In the genomic region with DNA sequence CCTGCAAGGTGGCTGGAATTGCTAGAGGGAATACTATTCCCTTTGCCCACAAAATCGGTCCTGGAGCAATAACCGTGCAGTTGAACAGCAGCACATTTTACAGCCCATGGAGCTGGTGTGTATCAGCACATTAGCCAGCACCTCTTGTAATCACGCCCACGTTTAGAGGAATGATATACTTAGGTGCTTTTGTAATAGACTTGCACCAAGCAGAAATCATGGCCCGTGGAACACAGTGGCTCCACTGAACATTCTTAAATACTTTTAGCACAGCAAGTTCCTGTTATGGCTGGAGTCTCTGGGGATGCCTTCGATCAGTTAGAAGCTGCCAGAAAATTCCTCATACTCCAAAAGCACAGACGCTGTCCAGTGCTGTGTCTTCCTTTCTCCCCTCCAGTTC, we compare ENCODE assay signal across 34 cellular contexts.
"Had no signal": no experiment of that assay in that cellular context is flagged by ENCODE, and none has a peak within 500 bp of the region (broad histone marks: within the 10 kb centered on the region; RNA-seq: fewer than 3 reads in every experiment).

No MANE protein-coding gene starts in this region.

- H3K36me3 Mint-ChIP-seq: activated CD4-positive, alpha-beta memory T cell treated with anti-CD3 and anti-CD28 coated beads for 36 hours; activated CD8-positive, alpha-beta memory T cell treated with anti-CD3 and anti-CD28 coated beads, Interleukin-2, amount 10 ng/mL, durations not matched to agents 7 days and 5 days; activated naive CD4-positive, alpha-beta T cell treated with anti-CD3 and anti-CD28 coated beads, Interleukin-2, amount 10 ng/mL, durations not matched to agents 7 days and 5 days; activated naive CD4-positive, alpha-beta T cell treated with anti-CD3 and anti-CD28 coated beads, Interleukin-2, amount 50 U/mL, for 72 hours; activated naive CD8-positive, alpha-beta T cell treated with anti-CD3 and anti-CD28 coated beads, Interleukin-2, amount 10 ng/mL, durations not matched to agents 7 days and 5 days; brain had no signal

- ATAC-seq: activated CD4-positive, alpha-beta T cell treated with anti-CD3 and anti-CD28 coated beads for 36 hours; activated CD4-positive, CD25-positive, alpha-beta regulatory T cell treated with anti-CD3 and anti-CD28 coated beads, Interleukin-2, amount 50 U/mL, for 24 hours; activated CD8-positive, alpha-beta memory T cell treated with anti-CD3 and anti-CD28 coated beads, Interleukin-2, amount 10 ng/mL, durations not matched to agents 7 days and 5 days; activated CD8-positive, alpha-beta T cell treated with anti-CD3 and anti-CD28 coated beads, Interleukin-2, amount 10 ng/mL, durations not matched to agents 7 days and 5 days; activated naive CD4-positive, alpha-beta T cell treated with anti-CD3 and anti-CD28 coated beads, Interleukin-2, amount 50 U/mL, for 72 hours; effector memory CD8-positive, alpha-beta T cell; gastroesophageal sphincter; T-helper 17 cell had no signal

- H3K4me3 ChIP-seq: ascending aorta, breast epithelium, cardiac muscle cell, coronary artery, esophagus squamous epithelium, gastroesophageal sphincter had no signal

- H3K4me3 Mint-ChIP-seq: activated B cell treated with CpG ODN at 0.5 μM for 24 hours; activated CD4-positive, alpha-beta memory T cell treated with anti-CD3 and anti-CD28 coated beads for 36 hours; activated CD4-positive, alpha-beta T cell treated with anti-CD3 and anti-CD28 coated beads for 36 hours; activated CD4-positive, alpha-beta T cell treated with anti-CD3 and anti-CD28 coated beads, Interleukin-2, amount 10 ng/mL, durations not matched to agents 24 days and 14 days; activated CD8-positive, alpha-beta memory T cell treated with anti-CD3 and anti-CD28 coated beads, Interleukin-2, amount 10 ng/mL, durations not matched to agents 7 days and 5 days; activated CD8-positive, alpha-beta T cell treated with anti-CD3 and anti-CD28 coated beads, Interleukin-2, amount 10 ng/mL, durations not matched to agents 7 days and 5 days; activated naive CD4-positive, alpha-beta T cell treated with anti-CD3 and anti-CD28 coated beads, Interleukin-2, amount 10 ng/mL, durations not matched to agents 7 days and 5 days; activated naive CD8-positive, alpha-beta T cell treated with anti-CD3 and anti-CD28 coated beads, Interleukin-2, amount 10 ng/mL, durations not matched to agents 7 days and 5 days; activated T-helper 1 cell treated with anti-CD3 and anti-CD28 coated beads, Interleukin-12 subunit alpha, Interleukin-12 subunit beta, Interleukin-2, Interleukin-4 antibody, amounts not matched to agents 30 ng/mL and 10 ng/mL and 1 ng/mL, durations not matched to agents 14 hours and 24 hours and 36 hours; brain; central memory CD8-positive, alpha-beta T cell; effector memory CD8-positive, alpha-beta T cell; T-helper 17 cell; T-helper 2 cell treated with Interferon-gamma antibody and Interleukin-4, amounts not matched to agents 5 μg/mL and 100 μg/mL, for 36 hours had no signal

- H3K4me1 Mint-ChIP-seq: activated B cell treated with CpG ODN at 0.5 μM for 24 hours; activated CD4-positive, alpha-beta T cell treated with anti-CD3 and anti-CD28 coated beads for 36 hours; activated CD4-positive, alpha-beta T cell treated with anti-CD3 and anti-CD28 coated beads, Interleukin-2, amount 10 ng/mL, durations not matched to agents 24 days and 14 days; activated CD8-positive, alpha-beta memory T cell treated with anti-CD3 and anti-CD28 coated beads, Interleukin-2, amount 10 ng/mL, durations not matched to agents 7 days and 5 days; activated naive CD4-positive, alpha-beta T cell treated with anti-CD3 and anti-CD28 coated beads, Interleukin-2, amount 10 ng/mL, durations not matched to agents 7 days and 5 days; activated naive CD8-positive, alpha-beta T cell treated with anti-CD3 and anti-CD28 coated beads, Interleukin-2, amount 10 ng/mL, durations not matched to agents 7 days and 5 days; central memory CD8-positive, alpha-beta T cell; T-helper 17 cell had no signal

- DNase-seq: activated B cell treated with CpG ODN at 0.5 μM for 24 hours; activated CD4-positive, alpha-beta memory T cell treated with anti-CD3 and anti-CD28 coated beads for 36 hours; activated CD4-positive, alpha-beta T cell treated with anti-CD3 and anti-CD28 coated beads for 36 hours; activated CD4-positive, alpha-beta T cell treated with anti-CD3 and anti-CD28 coated beads, Interleukin-2, amount 10 ng/mL, durations not matched to agents 24 days and 14 days; activated CD8-positive, alpha-beta memory T cell treated with anti-CD3 and anti-CD28 coated beads, Interleukin-2, amount 10 ng/mL, durations not matched to agents 7 days and 5 days; activated CD8-positive, alpha-beta memory T cell treated with anti-CD3 and anti-CD28 coated beads, Interleukin-2, amount 50 U/mL, for 4 hours; activated CD8-positive, alpha-beta T cell treated with anti-CD3 and anti-CD28 coated beads, Interleukin-2, amount 10 ng/mL, durations not matched to agents 7 days and 5 days; activated effector memory CD4-positive, alpha-beta T cell treated with anti-CD3 and anti-CD28 coated beads, Interleukin-2, amount 50 U/mL, for 16 hours; activated naive CD4-positive, alpha-beta T cell treated with anti-CD3 and anti-CD28 coated beads, Interleukin-2, amount 10 ng/mL, durations not matched to agents 7 days and 5 days; activated naive CD8-positive, alpha-beta T cell treated with anti-CD3 and anti-CD28 coated beads, Interleukin-2, amount 10 ng/mL, durations not matched to agents 7 days and 5 days; activated T-cell treated with anti-CD3 and anti-CD28 coated beads, Interleukin-2, amount 50 U/mL, for 1 hour; activated T-cell treated with anti-CD3 and anti-CD28 coated beads, Interleukin-2, amount 50 U/mL, for 48 hours; dermis blood vessel endothelial cell; effector CD4-positive, alpha-beta T cell; effector memory CD8-positive, alpha-beta T cell; esophagus squamous epithelium; foreskin melanocyte; T-helper 1 cell; T-helper 17 cell; T1000; WERI-Rb-1 had no signal

- H3K36me3 ChIP-seq: ascending aorta, breast epithelium, cardiac muscle cell, esophagus squamous epithelium, gastroesophageal sphincter, WERI-Rb-1 had no signal

- H3K9me3 ChIP-seq: ascending aorta, breast epithelium, esophagus squamous epithelium, gastroesophageal sphincter had no signal

- H3K4me1 ChIP-seq: ascending aorta, breast epithelium, esophagus squamous epithelium, gastroesophageal sphincter had no signal

- H3K9me3 Mint-ChIP-seq: activated B cell treated with CpG ODN at 0.5 μM for 24 hours; activated CD4-positive, alpha-beta memory T cell treated with anti-CD3 and anti-CD28 coated beads for 36 hours; activated CD4-positive, alpha-beta T cell treated with anti-CD3 and anti-CD28 coated beads, Interleukin-2, amount 10 ng/mL, durations not matched to agents 24 days and 14 days; activated naive CD4-positive, alpha-beta T cell treated with anti-CD3 and anti-CD28 coated beads, Interleukin-2, amount 10 ng/mL, durations not matched to agents 7 days and 5 days; activated naive CD8-positive, alpha-beta T cell treated with anti-CD3 and anti-CD28 coated beads, Interleukin-2, amount 10 ng/mL, durations not matched to agents 7 days and 5 days; activated T-helper 1 cell treated with anti-CD3 and anti-CD28 coated beads, Interleukin-12 subunit alpha, Interleukin-12 subunit beta, Interleukin-2, Interleukin-4 antibody, amounts not matched to agents 30 ng/mL and 10 ng/mL and 1 ng/mL, durations not matched to agents 14 hours and 24 hours and 36 hours; activated T-helper 2 cell treated with anti-CD3 and anti-CD28 coated beads, Interferon-gamma antibody, Interleukin-2, Interleukin-4, amounts not matched to agents 10 μg/mL and 5 μg/mL and 100 μg/mL, durations not matched to agents 14 hours and 24 hours and 36 hours; central memory CD8-positive, alpha-beta T cell; effector memory CD8-positive, alpha-beta T cell; T-helper 2 cell treated with Interferon-gamma antibody and Interleukin-4, amounts not matched to agents 5 μg/mL and 100 μg/mL, for 36 hours had no signal

- H3K27me3 ChIP-seq: ascending aorta, breast epithelium, cardiac muscle cell, esophagus squamous epithelium had no signal

- H3K27ac ChIP-seq: ascending aorta, breast epithelium, cardiac muscle cell, coronary artery, epithelial cell of prostate, esophagus squamous epithelium, gastroesophageal sphincter, WERI-Rb-1 had no signal

- H3K27me3 Mint-ChIP-seq: activated B cell treated with CpG ODN at 0.5 μM for 24 hours; activated CD4-positive, alpha-beta T cell treated with anti-CD3 and anti-CD28 coated beads, Interleukin-2, amount 10 ng/mL, durations not matched to agents 24 days and 14 days; activated CD8-positive, alpha-beta memory T cell treated with anti-CD3 and anti-CD28 coated beads, Interleukin-2, amount 10 ng/mL, durations not matched to agents 7 days and 5 days; brain had no signal

- H3K27ac Mint-ChIP-seq: activated B cell treated with CpG ODN at 0.5 μM for 24 hours; activated CD4-positive, alpha-beta memory T cell treated with anti-CD3 and anti-CD28 coated beads for 36 hours; activated CD4-positive, alpha-beta T cell treated with anti-CD3 and anti-CD28 coated beads for 36 hours; activated CD4-positive, alpha-beta T cell treated with anti-CD3 and anti-CD28 coated beads, Interleukin-2, amount 10 ng/mL, durations not matched to agents 24 days and 14 days; activated CD8-positive, alpha-beta memory T cell treated with anti-CD3 and anti-CD28 coated beads, Interleukin-2, amount 10 ng/mL, durations not matched to agents 7 days and 5 days; activated CD8-positive, alpha-beta T cell treated with anti-CD3 and anti-CD28 coated beads, Interleukin-2, amount 10 ng/mL, durations not matched to agents 7 days and 5 days; activated naive CD4-positive, alpha-beta T cell treated with anti-CD3 and anti-CD28 coated beads, Interleukin-2, amount 10 ng/mL, durations not matched to agents 7 days and 5 days; activated naive CD4-positive, alpha-beta T cell treated with anti-CD3 and anti-CD28 coated beads, Interleukin-2, amount 50 U/mL, for 72 hours; activated naive CD8-positive, alpha-beta T cell treated with anti-CD3 and anti-CD28 coated beads, Interleukin-2, amount 10 ng/mL, durations not matched to agents 7 days and 5 days; activated T-helper 1 cell treated with anti-CD3 and anti-CD28 coated beads, Interleukin-12 subunit alpha, Interleukin-12 subunit beta, Interleukin-2, Interleukin-4 antibody, amounts not matched to agents 30 ng/mL and 10 ng/mL and 1 ng/mL, durations not matched to agents 14 hours and 24 hours and 36 hours; activated T-helper 2 cell treated with anti-CD3 and anti-CD28 coated beads, Interferon-gamma antibody, Interleukin-2, Interleukin-4, amounts not matched to agents 10 μg/mL and 5 μg/mL and 100 μg/mL, durations not matched to agents 14 hours and 24 hours and 36 hours; brain; effector memory CD8-positive, alpha-beta T cell; T-helper 17 cell; T-helper 2 cell treated with Interferon-gamma antibody and Interleukin-4, amounts not matched to agents 5 μg/mL and 100 μg/mL, for 36 hours had no signal
